1 cellular context compared by ENCODE assay signal in genomic region chrX:119189115-119189514, GRCh38.
TF ChIP-seq lines count a peak whose summit lies in the region.

No MANE protein-coding gene starts in this region.

TF ChIP-seq in WTC11, 78 proteins besides CTCF, POLR2A, EP300 and RAD21:
- TF ChIP-seq E2F1 (CRISPR knock-in tag; IDR thresholded peaks at IDR 0.05) (no peak), ZNF219 (CRISPR knock-in tag; IDR thresholded peaks at IDR 0.05; ENCODE audit: borderline replicate concordance) (no peak), NR1H2 (CRISPR knock-in tag; IDR thresholded peaks at IDR 0.05) (no peak), ATF1 (CRISPR knock-in tag; IDR thresholded peaks at IDR 0.05) (no peak), CREB1 (CRISPR knock-in tag; IDR thresholded peaks at IDR 0.05) (no peak), ZNF423 (CRISPR knock-in tag; IDR thresholded peaks at IDR 0.05) (no peak), E2F5 (CRISPR knock-in tag; IDR thresholded peaks at IDR 0.05) (no peak)
